In genomic region chr5:179759961-179760541, GRCh38 we compare ENCODE assay signal across 9 cellular contexts. TPM values are rescaled to one million over a fixed set of nuclear protein-coding genes. Genes with fewer than 3 reads are reported as not detected.
DNase-seq lines count a peak whose midpoint lies in the region; ATAC-seq lines count a peak whose summit lies in the region.
"Had no signal": no experiment of that assay in that cellular context is flagged by ENCODE, and none has a peak within 500 bp of the region (broad histone marks: within the 10 kb centered on the region; RNA-seq: fewer than 3 reads in every experiment).

No MANE protein-coding gene starts in this region.

- ATAC-seq in activated CD8-positive, alpha-beta memory T cell treated with anti-CD3 and anti-CD28 coated beads, Interleukin-2, amount 10 ng/mL, durations not matched to agents 7 days and 5 days, result no peak
- ATAC-seq in central memory CD8-positive, alpha-beta T cell (replicated peaks; ENCODE audit: extremely low read depth, poor library complexity, severe bottlenecking), result no peak
- ATAC-seq in stimulated activated naive B cell treated with anti-CD40 and anti-IgM and Interleukin-4, amounts not matched to agents 10 μg/mL and 1 μg/mL and 100 μg/mL, for 72 hours (replicated peaks), result peak; percentile 67 to 73

- CTCF ChIA-PET in activated CD8-positive, alpha-beta memory T cell treated with anti-CD3 and anti-CD28 coated beads, Interleukin-2, amount 10 ng/mL, durations not matched to agents 7 days and 5 days (lab: Charles Lee), result no interaction called here

- no peak for DNase-seq in activated CD8-positive, alpha-beta memory T cell treated with anti-CD3 and anti-CD28 coated beads, Interleukin-2, amount 10 ng/mL, durations not matched to agents 7 days and 5 days
- DNase-seq in activated CD8-positive, alpha-beta memory T cell treated with anti-CD3 and anti-CD28 coated beads for 24 hours, result no peak
- DNase-seq in KBM-7, result peak; percentile 23
- no peak for DNase-seq in central memory CD8-positive, alpha-beta T cell (ENCODE audit: low spot score in 2 of 2)
- peak; percentile 13 for DNase-seq in stimulated activated naive B cell treated with anti-CD40 and anti-IgM and Interleukin-4, amounts not matched to agents 10 μg/mL and 1 μg/mL and 100 μg/mL, for 72 hours
- no peak for DNase-seq in epidermal melanocyte (ENCODE audit: insufficient read length, low spot score)
- DNase-seq in NCI-H226, result no peak
- no peak for DNase-seq in HCEC 1CT

- in situ Hi-C loops in KBM-7 (cut with MboI; ENCODE audit: low pct_unique_long_range_greater_than_20kb, low sequenced_read_pairs), result no loop called here

- no peaks in the 10 kb centered on the region for H3K9me3 Mint-ChIP-seq in activated CD8-positive, alpha-beta memory T cell treated with anti-CD3 and anti-CD28 coated beads, Interleukin-2, amount 10 ng/mL, durations not matched to agents 7 days and 5 days (ENCODE audit: low read depth)
- no peaks in the 10 kb centered on the region for H3K9me3 Mint-ChIP-seq in central memory CD8-positive, alpha-beta T cell
- no peaks in the 10 kb centered on the region for H3K9me3 Mint-ChIP-seq in stimulated activated naive B cell treated with anti-CD40 and anti-IgM and Interleukin-4, amounts not matched to agents 10 μg/mL and 1 μg/mL and 100 μg/mL, for 72 hours

- H3K4me3 Mint-ChIP-seq in activated CD8-positive, alpha-beta memory T cell treated with anti-CD3 and anti-CD28 coated beads, Interleukin-2, amount 10 ng/mL, durations not matched to agents 7 days and 5 days, result no peak overlapping the region
- no peak overlapping the region for H3K4me3 Mint-ChIP-seq in central memory CD8-positive, alpha-beta T cell
- peak overlapping the region in 1 of 2 donors; percentile 11 for H3K4me3 Mint-ChIP-seq in stimulated activated naive B cell treated with anti-CD40 and anti-IgM and Interleukin-4, amounts not matched to agents 10 μg/mL and 1 μg/mL and 100 μg/mL, for 72 hours

- H3K4me1 Mint-ChIP-seq in activated CD8-positive, alpha-beta memory T cell treated with anti-CD3 and anti-CD28 coated beads, Interleukin-2, amount 10 ng/mL, durations not matched to agents 7 days and 5 days, result peaks cover 48% of the 10 kb centered on the region
- peaks cover 61% of the 10 kb centered on the region for H3K4me1 Mint-ChIP-seq in central memory CD8-positive, alpha-beta T cell
- peaks cover 40 to 61% of the 10 kb centered on the region in 2 donors for H3K4me1 Mint-ChIP-seq in stimulated activated naive B cell treated with anti-CD40 and anti-IgM and Interleukin-4, amounts not matched to agents 10 μg/mL and 1 μg/mL and 100 μg/mL, for 72 hours

- H3K27ac Mint-ChIP-seq in activated CD8-positive, alpha-beta memory T cell treated with anti-CD3 and anti-CD28 coated beads, Interleukin-2, amount 10 ng/mL, durations not matched to agents 7 days and 5 days, result peak overlapping the region; percentile 58
- peak overlapping the region; percentile 77 for H3K27ac Mint-ChIP-seq in central memory CD8-positive, alpha-beta T cell (ENCODE audit: low read depth)
- peak overlapping the region; percentile 48 for H3K27ac Mint-ChIP-seq in stimulated activated naive B cell treated with anti-CD40 and anti-IgM and Interleukin-4, amounts not matched to agents 10 μg/mL and 1 μg/mL and 100 μg/mL, for 72 hours

- no peaks in the 10 kb centered on the region for H3K27me3 Mint-ChIP-seq in activated CD8-positive, alpha-beta memory T cell treated with anti-CD3 and anti-CD28 coated beads, Interleukin-2, amount 10 ng/mL, durations not matched to agents 7 days and 5 days
- no peaks in the 10 kb centered on the region for H3K27me3 Mint-ChIP-seq in central memory CD8-positive, alpha-beta T cell
- no peaks in the 10 kb centered on the region for H3K27me3 Mint-ChIP-seq in stimulated activated naive B cell treated with anti-CD40 and anti-IgM and Interleukin-4, amounts not matched to agents 10 μg/mL and 1 μg/mL and 100 μg/mL, for 72 hours

- peaks cover 2% of the 10 kb centered on the region for H3K36me3 Mint-ChIP-seq in activated CD8-positive, alpha-beta memory T cell treated with anti-CD3 and anti-CD28 coated beads, Interleukin-2, amount 10 ng/mL, durations not matched to agents 7 days and 5 days
- H3K36me3 Mint-ChIP-seq in central memory CD8-positive, alpha-beta T cell (ENCODE audit: insufficient read depth), result peaks cover 14% of the 10 kb centered on the region
- peaks cover 2 to 11% of the 10 kb centered on the region in 2 donors for H3K36me3 Mint-ChIP-seq in stimulated activated naive B cell treated with anti-CD40 and anti-IgM and Interleukin-4, amounts not matched to agents 10 μg/mL and 1 μg/mL and 100 μg/mL, for 72 hours

RNA-seq across cellular contexts. Expression of gene MAML1, which starts 27.4 kb away (rescaled TPM):
- total RNA-seq in activated CD8-positive, alpha-beta memory T cell treated with anti-CD3 and anti-CD28 coated beads, Interleukin-2, amount 10 ng/mL, durations not matched to agents 7 days and 5 days, result 10 to 100 TPM; 34.7 to 34.9 TPM

RNA-seq across cellular contexts. Expression of gene LTC4S, which starts 33.7 kb away (rescaled TPM):
- total RNA-seq in activated CD8-positive, alpha-beta memory T cell treated with anti-CD3 and anti-CD28 coated beads, Interleukin-2, amount 10 ng/mL, durations not matched to agents 7 days and 5 days, result 1 to 10 TPM in 1 of 2 experiments, under 1 TPM in 1; 0.91 to 1.5 TPM
- total RNA-seq: HT1080 had no signal

RNA-seq across cellular contexts. Expression of gene MGAT4B, which starts 46.6 kb away (rescaled TPM):
- 100 to 1,000 TPM; 100 to 116 TPM for total RNA-seq in activated CD8-positive, alpha-beta memory T cell treated with anti-CD3 and anti-CD28 coated beads, Interleukin-2, amount 10 ng/mL, durations not matched to agents 7 days and 5 days

Comparison
In these comparisons a context has a peak if more than half of its experiments do, and no peak if none do; other contexts are left out.
1. ATAC-seq: peak in stimulated activated naive B cell treated with anti-CD40 and anti-IgM and Interleukin-4, amounts not matched to agents 10 μg/mL and 1 μg/mL and 100 μg/mL, for 72 hours (2 of 2); none in activated CD8-positive, alpha-beta memory T cell treated with anti-CD3 and anti-CD28 coated beads, Interleukin-2, amount 10 ng/mL, durations not matched to agents 7 days and 5 days (single experiment) and central memory CD8-positive, alpha-beta T cell (single experiment).
2. DNase-seq: peak in KBM-7 (single experiment) and stimulated activated naive B cell treated with anti-CD40 and anti-IgM and Interleukin-4, amounts not matched to agents 10 μg/mL and 1 μg/mL and 100 μg/mL, for 72 hours (single experiment); none in activated CD8-positive, alpha-beta memory T cell treated with anti-CD3 and anti-CD28 coated beads, Interleukin-2, amount 10 ng/mL, durations not matched to agents 7 days and 5 days (single experiment), activated CD8-positive, alpha-beta memory T cell treated with anti-CD3 and anti-CD28 coated beads for 24 hours (single experiment), central memory CD8-positive, alpha-beta T cell (0 of 2), epidermal melanocyte (single experiment), NCI-H226 (single experiment) and HCEC 1CT (single experiment).
3. Peak in every context shown above with its lines, with median percentiles within 50 percentile points of each other: H3K27ac Mint-ChIP-seq.